12 cellular contexts compared by ENCODE assay signal in the genomic region with DNA sequence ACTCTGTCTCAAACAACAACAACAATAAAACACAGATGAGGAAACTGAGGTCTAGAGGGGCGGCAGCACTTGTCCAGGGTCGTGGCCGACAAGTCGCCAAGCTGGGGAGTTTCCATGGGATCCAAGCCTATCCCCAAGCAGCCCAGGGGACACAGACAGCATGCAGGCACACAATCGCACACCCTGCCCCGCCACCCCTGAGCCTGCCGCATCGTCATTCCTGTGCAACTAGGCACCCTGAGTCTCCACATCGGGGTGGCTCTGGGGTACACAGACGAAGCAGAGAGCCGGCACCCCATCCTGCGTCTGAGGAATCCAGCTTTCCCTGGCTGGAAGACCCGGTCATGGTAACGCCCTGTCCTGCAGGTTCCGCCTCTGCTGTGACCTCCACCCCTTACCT. TPM values are rescaled to one million over a fixed set of nuclear protein-coding genes. Genes with fewer than 3 reads are reported as not detected.
DNase-seq lines count a peak whose midpoint lies in the region; ATAC-seq and TF ChIP-seq lines count a peak whose summit lies in the region.
"Had no signal": no experiment of that assay in that cellular context is flagged by ENCODE, and none has a peak within 500 bp of the region (broad histone marks: within the 10 kb centered on the region; RNA-seq: fewer than 3 reads in every experiment).

No MANE protein-coding gene starts in this region.

- WGBS in IMR-90 (ENCODE audit: extremely low coverage in 2 of 2, insufficient read length in 1 of 2), 2 experiments, result 85% methylated on average over 8 of the region's 15 CpGs; no CpG with 5 or more reads in 1 of the 2 experiments

- no peak overlapping the region for H2BK120ac ChIP-seq in IMR-90 (ENCODE audit: low read depth, low read length)

- ATAC-seq in activated naive CD4-positive, alpha-beta T cell treated with anti-CD3 and anti-CD28 coated beads, Interleukin-2, amount 50 U/mL, for 72 hours, result no peak
- ATAC-seq in IMR-90 (ENCODE audit: low read depth), result no peak
- ATAC-seq in memory B cell (ENCODE audit: low read depth), result no peak
- ATAC-seq in stimulated activated memory B cell treated with anti-CD40 and anti-IgM and Interleukin-4, amounts not matched to agents 10 μg/mL and 1 μg/mL and 100 μg/mL, for 72 hours, result no peak
- ATAC-seq in CD4-positive, alpha-beta T cell (ENCODE audit: poor library complexity), result no peak
- ATAC-seq in HG02884 (IDR thresholded peaks at IDR 0.05; ENCODE audit: unreplicated experiment), result no peak

- CTCF ChIA-PET in IMR-90 (lab: Yijun Ruan, JAX), result interaction anchor here (0.8 to 2.0 kb wide), 5 partner anchors 24 to 134 kb away, joined by 3 to 16 read pairs (median 5); no protein-coding TSS in a partner anchor
- CTCF ChIA-PET in CD4-positive, alpha-beta T cell (lab: Charles Lee), result interaction anchor here (1.2 to 2.3 kb wide), 5 partner anchors 8 to 122 kb away, joined by 3 to 40 read pairs (median 5); no protein-coding TSS in a partner anchor

- no peak for TF ChIP-seq RAD21 in IMR-90 (IDR thresholded peaks at IDR 0.05; ENCODE audit: low read length)

- H3K36me3 ChIP-seq in IMR-90 (ENCODE audit: control insufficient read depth, insufficient read depth, low read length), result no peaks in the 10 kb centered on the region
- H3K36me3 ChIP-seq: upper lobe of right lung had no signal

- peaks cover 23% of the 10 kb centered on the region for H3K4me1 ChIP-seq in IMR-90 (ENCODE audit: control insufficient read depth, insufficient read depth, low read length)

- H4K91ac ChIP-seq in IMR-90 (ENCODE audit: insufficient read depth, low read depth, low read length), result no peak overlapping the region

- H3K27me3 Mint-ChIP-seq in memory B cell, result no peaks in the 10 kb centered on the region
- no peaks in the 10 kb centered on the region for H3K27me3 Mint-ChIP-seq in stimulated activated memory B cell treated with anti-CD40 and anti-IgM and Interleukin-4, amounts not matched to agents 10 μg/mL and 1 μg/mL and 100 μg/mL, for 72 hours
- peaks cover 6% of the 10 kb centered on the region for H3K27me3 Mint-ChIP-seq in CD4-positive, alpha-beta T cell
- H3K27me3 Mint-ChIP-seq: activated naive CD4-positive, alpha-beta T cell treated with anti-CD3 and anti-CD28 coated beads, Interleukin-2, amount 50 U/mL, for 24 hours had no signal

- H3K36me3 Mint-ChIP-seq in activated naive CD4-positive, alpha-beta T cell treated with anti-CD3 and anti-CD28 coated beads, Interleukin-2, amount 50 U/mL, for 72 hours, result no peaks in the 10 kb centered on the region
- H3K36me3 Mint-ChIP-seq in memory B cell, result no peaks in the 10 kb centered on the region
- H3K36me3 Mint-ChIP-seq in stimulated activated memory B cell treated with anti-CD40 and anti-IgM and Interleukin-4, amounts not matched to agents 10 μg/mL and 1 μg/mL and 100 μg/mL, for 72 hours, result no peaks in the 10 kb centered on the region
- H3K36me3 Mint-ChIP-seq in CD4-positive, alpha-beta T cell (ENCODE audit: low read depth), result no peaks in the 10 kb centered on the region
- H3K36me3 Mint-ChIP-seq: activated naive CD4-positive, alpha-beta T cell treated with anti-CD3 and anti-CD28 coated beads, Interleukin-2, amount 50 U/mL, for 24 hours had no signal

- H3K4me3 Mint-ChIP-seq in memory B cell, result no peak overlapping the region
- no peak overlapping the region for H3K4me3 Mint-ChIP-seq in stimulated activated memory B cell treated with anti-CD40 and anti-IgM and Interleukin-4, amounts not matched to agents 10 μg/mL and 1 μg/mL and 100 μg/mL, for 72 hours
- no peak overlapping the region for H3K4me3 Mint-ChIP-seq in CD4-positive, alpha-beta T cell

- H3K27ac ChIP-seq in IMR-90 (ENCODE audit: insufficient read depth, low read length) (no peak overlapping the region), substantia nigra (ENCODE audit: low read depth, low read length, poor library complexity, severe bottlenecking) (no peak overlapping the region)
- no peak overlapping the region for H3K27ac ChIP-seq in CD4-positive, alpha-beta T cell (ENCODE audit: low read depth, low read length)
- H3K27ac ChIP-seq: upper lobe of right lung, VCaP had no signal

- H3K79me1 ChIP-seq in IMR-90 (ENCODE audit: low read depth in 1 of 2, low read length in 2 of 2), result peaks cover 0 to 46% of the 10 kb centered on the region in 2 experiments; a peak in 3 of 4 replicates

- DNase-seq in activated naive CD4-positive, alpha-beta T cell treated with anti-CD3 and anti-CD28 coated beads, Interleukin-2, amount 50 U/mL, for 72 hours (ENCODE audit: low spot score in 2 of 2), result no peak
- DNase-seq in activated naive CD4-positive, alpha-beta T cell treated with anti-CD3 and anti-CD28 coated beads, Interleukin-2, amount 50 U/mL, for 16 hours, result no peak
- no peak for DNase-seq in IMR-90
- no peak for DNase-seq in memory B cell (ENCODE audit: low spot score in 2 of 2)
- no peak for DNase-seq in CD4-positive, alpha-beta T cell
- no peak for DNase-seq in substantia nigra (lab: John Stamatoyannopoulos, UW)

- BruUV-seq in IMR-90 (replicated peaks; lab: Mats Ljungman, UMichigan), result no TSS peak

- H2AK9ac ChIP-seq in IMR-90 (replicated peaks; ENCODE audit: low read depth, low read length, poor library complexity), result no peak overlapping the region

- H4K20me1 ChIP-seq in IMR-90 (ENCODE audit: insufficient read depth, low read length), result peaks cover 6% of the 10 kb centered on the region; the same call in 1 of the 2 replicates

- no peaks in the 10 kb centered on the region for H3K9me3 ChIP-seq in IMR-90 (ENCODE audit: control insufficient read depth, insufficient read depth, low read length)
- no peaks in the 10 kb centered on the region for H3K9me3 ChIP-seq in CD4-positive, alpha-beta T cell (ENCODE audit: control insufficient read depth, low read length)
- H3K9me3 ChIP-seq: upper lobe of right lung had no signal

- H3K9ac ChIP-seq in IMR-90 (ENCODE audit: low read depth, low read length), result no peak overlapping the region

- H4K5ac ChIP-seq in IMR-90 (ENCODE audit: low read depth, low read length), result no peak overlapping the region

- H2BK20ac ChIP-seq in IMR-90 (ENCODE audit: low read depth, low read length), result no peak overlapping the region

- no peak overlapping the region for H3K56ac ChIP-seq in IMR-90 (ENCODE audit: extremely low read depth, insufficient read depth, low read length)

- no peak overlapping the region for H3K4ac ChIP-seq in IMR-90 (ENCODE audit: low read depth, low read length)

- in situ Hi-C loops in IMR-90 (cut with MboI; ENCODE audit: low sequenced_read_pairs), result no loop called here

- no peak overlapping the region for H2BK15ac ChIP-seq in IMR-90 (ENCODE audit: low read depth, low read length)

- no peak overlapping the region for H3K4me3 ChIP-seq in IMR-90 (ENCODE audit: insufficient read depth, low read depth, low read length)
- H3K4me3 ChIP-seq: upper lobe of right lung had no signal

- H3K18ac ChIP-seq in IMR-90 (ENCODE audit: low read depth, low read length), result no peak overlapping the region

- H3K9me3 Mint-ChIP-seq in activated naive CD4-positive, alpha-beta T cell treated with anti-CD3 and anti-CD28 coated beads, Interleukin-2, amount 50 U/mL, for 72 hours, result no peaks in the 10 kb centered on the region
- H3K9me3 Mint-ChIP-seq in memory B cell, result no peaks in the 10 kb centered on the region
- no peaks in the 10 kb centered on the region for H3K9me3 Mint-ChIP-seq in stimulated activated memory B cell treated with anti-CD40 and anti-IgM and Interleukin-4, amounts not matched to agents 10 μg/mL and 1 μg/mL and 100 μg/mL, for 72 hours
- H3K9me3 Mint-ChIP-seq in CD4-positive, alpha-beta T cell, result no peaks in the 10 kb centered on the region
- H3K9me3 Mint-ChIP-seq: activated naive CD4-positive, alpha-beta T cell treated with anti-CD3 and anti-CD28 coated beads, Interleukin-2, amount 50 U/mL, for 24 hours; activated T-cell treated with anti-CD3 and anti-CD28 coated beads, Interleukin-2, amount 50 U/mL, for 4 hours had no signal

- peaks cover 35% of the 10 kb centered on the region for H3K4me1 Mint-ChIP-seq in memory B cell
- peaks cover 60% of the 10 kb centered on the region for H3K4me1 Mint-ChIP-seq in stimulated activated memory B cell treated with anti-CD40 and anti-IgM and Interleukin-4, amounts not matched to agents 10 μg/mL and 1 μg/mL and 100 μg/mL, for 72 hours
- peaks cover 52% of the 10 kb centered on the region for H3K4me1 Mint-ChIP-seq in CD4-positive, alpha-beta T cell (ENCODE audit: low read depth)

- H3K9me1 ChIP-seq in IMR-90 (ENCODE audit: insufficient read depth, low read length), result peaks cover 6% of the 10 kb centered on the region; the same call in 1 of the 2 replicates

- H4K8ac ChIP-seq in IMR-90 (ENCODE audit: low read depth in 2 of 2, low read length in 2 of 2), result no peak overlapping the region

- no peak overlapping the region for H2BK5ac ChIP-seq in IMR-90 (ENCODE audit: low read depth, low read length, poor library complexity, severe bottlenecking)

- POLR2A ChIA-PET in IMR-90 (lab: Charles Lee; ENCODE audit: unreplicated experiment), result interaction anchor here (0.7 kb wide), 1 partner anchor 324 kb away, joined by 6 read pairs; no protein-coding TSS in a partner anchor
- POLR2A ChIA-PET in CD4-positive, alpha-beta T cell (lab: Charles Lee), result interaction anchor here (1.1 to 1.8 kb wide), 4 partner anchors 11 to 163 kb away, joined by 3 to 7 read pairs (median 6); no protein-coding TSS in a partner anchor

- H3K4me2 ChIP-seq in IMR-90 (ENCODE audit: low read depth, low read length), result no peak overlapping the region

- H3K27ac Mint-ChIP-seq in activated naive CD4-positive, alpha-beta T cell treated with anti-CD3 and anti-CD28 coated beads, Interleukin-2, amount 50 U/mL, for 72 hours, result peak overlapping the region; percentile 83 to 86
- H3K27ac Mint-ChIP-seq in memory B cell, result peak overlapping the region; percentile 97
- peak overlapping the region; percentile 99 for H3K27ac Mint-ChIP-seq in stimulated activated memory B cell treated with anti-CD40 and anti-IgM and Interleukin-4, amounts not matched to agents 10 μg/mL and 1 μg/mL and 100 μg/mL, for 72 hours
- H3K27ac Mint-ChIP-seq in CD4-positive, alpha-beta T cell, result no peak overlapping the region
- H3K27ac Mint-ChIP-seq: activated naive CD4-positive, alpha-beta T cell treated with anti-CD3 and anti-CD28 coated beads, Interleukin-2, amount 50 U/mL, for 24 hours had no signal

- intact Hi-C loops in IMR-90 (cut with micrococcal nuclease), result loop anchor here (1.0 to 2.0 kb wide), 2 partner anchors 65 to 319 kb away; no protein-coding TSS in a partner anchor
- intact Hi-C loops in CD4-positive, alpha-beta T cell (cut with DNase I, micrococcal nuclease), result loop anchor here (1.0 kb wide), 1 partner anchor 65 kb away; no protein-coding TSS in a partner anchor

- H3K23ac ChIP-seq in IMR-90 (ENCODE audit: low read depth, low read length), result no peak overlapping the region

- H2AK5ac ChIP-seq in IMR-90 (ENCODE audit: low read depth, low read length), result peak overlapping the region; percentile 8; the same call in 1 of the 2 replicates

- no peak for TF ChIP-seq POLR2A in IMR-90 (IDR thresholded peaks at IDR 0.05; ENCODE audit: low read depth, low read length)

- H2AFZ ChIP-seq in IMR-90 (replicated peaks; ENCODE audit: low read length, poor library complexity), result no peak overlapping the region

- TF ChIP-seq CTCF in IMR-90 (conservative IDR thresholded peaks at IDR 0.05; ENCODE audit: low read depth, low read length), result no peak
- TF ChIP-seq CTCF in CD4-positive, alpha-beta T cell (IDR thresholded peaks at IDR 0.05), result no peak

- H3K14ac ChIP-seq in IMR-90 (replicated peaks; ENCODE audit: low read depth, low read length), result no peak overlapping the region

- no peaks in the 10 kb centered on the region for H3K27me3 ChIP-seq in IMR-90 (ENCODE audit: control insufficient read depth, insufficient read depth, low read length)
- no peaks in the 10 kb centered on the region for H3K27me3 ChIP-seq in CD4-positive, alpha-beta T cell (ENCODE audit: control insufficient read depth, insufficient read depth, low read length)
- H3K27me3 ChIP-seq: upper lobe of right lung had no signal

- dilution Hi-C loops in IMR-90 (cut with HindIII; ENCODE audit: low sequenced_read_pairs, unreplicated experiment), result no loop called here

RNA-seq across cellular contexts. Expression of a gene that starts 29.2 kb away (rescaled TPM):
- over 10,000 TPM in 1 of 2 donors, 1,000 to 10,000 TPM in 1; 9,203 to 11,527 TPM for total RNA-seq in activated naive CD4-positive, alpha-beta T cell treated with anti-CD3 and anti-CD28 coated beads, Interleukin-2, amount 50 U/mL, for 72 hours
- total RNA-seq in IMR-90 (2012; rRNA removed), result 7,721 and 7,727 TPM in 2 replicates
- polyA plus RNA-seq in IMR-90 (2012; rRNA removed), result 9,060 and 9,985 TPM in 2 replicates
- polyA plus RNA-seq in IMR-90 (2012; cell fraction: cytosol; rRNA removed), result 16,337 and 21,423 TPM in 2 replicates
- polyA plus RNA-seq in IMR-90 (2012; cell fraction: nucleus; rRNA removed; ENCODE audit: low replicate concordance), result 3,466 and 15,446 TPM in 2 replicates
- total RNA-seq in CD4-positive, alpha-beta T cell, result 1,000 to 10,000 TPM; 1,880 to 1,990 TPM

RNA-seq across cellular contexts. Expression of a gene that starts 33.0 kb away (rescaled TPM):
- 10 to 100 TPM in 1 of 2 donors, 1 to 10 TPM in 1; 3.6 to 91.9 TPM for total RNA-seq in activated naive CD4-positive, alpha-beta T cell treated with anti-CD3 and anti-CD28 coated beads, Interleukin-2, amount 50 U/mL, for 72 hours
- 118 and 137 TPM in 2 replicates for total RNA-seq in IMR-90 (2012; rRNA removed)
- polyA plus RNA-seq in IMR-90 (2012; rRNA removed), result 277 and 353 TPM in 2 replicates
- 217 and 436 TPM in 2 replicates for polyA plus RNA-seq in IMR-90 (2012; cell fraction: cytosol; rRNA removed)
- polyA plus RNA-seq in IMR-90 (2012; cell fraction: nucleus; rRNA removed; ENCODE audit: low replicate concordance), result 131 and 368 TPM in 2 replicates
- total RNA-seq in CD4-positive, alpha-beta T cell, result 1 to 10 TPM; 6.5 to 7.0 TPM

RNA-seq across cellular contexts. Expression of a gene that starts 46.0 kb away (rescaled TPM):
- 10 to 100 TPM in 1 of 2 donors, 1 to 10 TPM in 1; 9.4 to 11.6 TPM for total RNA-seq in activated naive CD4-positive, alpha-beta T cell treated with anti-CD3 and anti-CD28 coated beads, Interleukin-2, amount 50 U/mL, for 72 hours
- total RNA-seq in IMR-90 (2012; rRNA removed), result 2.0 and 2.2 TPM in 2 replicates
- polyA plus RNA-seq in IMR-90 (2012; rRNA removed), result 6.4 and 8.7 TPM in 2 replicates
- polyA plus RNA-seq in IMR-90 (2012; cell fraction: cytosol; rRNA removed), result 3.8 and 7.0 TPM in 2 replicates
- polyA plus RNA-seq in IMR-90 (2012; cell fraction: nucleus; rRNA removed; ENCODE audit: low replicate concordance), result 7.2 and 21.7 TPM in 2 replicates
- 1 to 10 TPM; 7.3 TPM for total RNA-seq in CD4-positive, alpha-beta T cell
